In the genomic region with DNA sequence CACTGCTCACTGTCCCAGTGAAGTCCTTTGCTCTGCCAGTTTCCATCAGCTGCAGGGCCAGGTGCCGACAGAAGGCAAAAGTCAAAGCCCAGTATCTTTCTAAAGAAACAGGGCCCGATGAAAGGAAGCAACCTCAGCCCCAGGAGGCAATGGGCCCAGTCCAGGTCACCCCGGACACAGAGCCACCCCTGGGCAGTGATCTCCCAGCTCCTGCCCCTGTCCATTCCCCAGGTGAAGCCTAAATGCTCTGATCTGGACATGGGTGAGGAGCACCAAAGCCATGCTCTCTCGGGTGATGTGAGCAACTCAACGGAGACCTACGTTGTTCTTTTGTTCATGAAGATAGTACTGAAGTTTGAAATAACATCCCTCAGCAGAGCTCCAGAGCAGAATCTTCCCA, we compare ENCODE assay signal across 15 cellular contexts.
DNase-seq lines count a peak whose midpoint lies in the region; ATAC-seq and TF ChIP-seq lines count a peak whose summit lies in the region.
"Had no signal": no experiment of that assay in that cellular context is flagged by ENCODE, and none has a peak within 500 bp of the region (broad histone marks: within the 10 kb centered on the region; RNA-seq: fewer than 3 reads in every experiment).

No MANE protein-coding gene starts in this region.

- no peak overlapping the region for H2AFZ ChIP-seq in Karpas-422 (ENCODE audit: low read length)

- CTCF ChIA-PET in MCF 10A (lab: Yijun Ruan, JAX), result interaction anchor here (0.6 kb wide), 1 partner anchor 497 kb away, joined by 3 read pairs; no protein-coding TSS in a partner anchor

- no peaks in the 10 kb centered on the region for H3K27me3 Mint-ChIP-seq in stimulated activated naive CD8-positive, alpha-beta T cell treated with anti-CD3 and anti-CD28 coated beads, Interleukin-15, Interleukin-2, amounts not matched to agents 100 ng/mL and 50 ng/mL, for 24 hours
- no peaks in the 10 kb centered on the region for H3K27me3 Mint-ChIP-seq in activated T-helper 2 cell treated with anti-CD3 and anti-CD28 coated beads, Interferon-gamma antibody, Interleukin-2, Interleukin-4, amounts not matched to agents 10 μg/mL and 5 μg/mL and 100 μg/mL, durations not matched to agents 14 hours and 24 hours and 36 hours (ENCODE audit: low read depth)
- peaks cover 6% of the 10 kb centered on the region for H3K27me3 Mint-ChIP-seq in nephron progenitor cell (ENCODE audit: low read depth, poor library complexity)
- H3K27me3 Mint-ChIP-seq in progenitor cell of endocrine pancreas, result no peaks in the 10 kb centered on the region
- H3K27me3 Mint-ChIP-seq in MCF 10A (ENCODE audit: insufficient read depth, unreplicated experiment), result no peaks in the 10 kb centered on the region

- DNase-seq in stimulated activated naive CD8-positive, alpha-beta T cell treated with anti-CD3 and anti-CD28 coated beads, Interleukin-15, Interleukin-2, amounts not matched to agents 100 U/mL and 50 U/mL, for 24 hours, result no peak
- DNase-seq in activated T-helper 2 cell treated with anti-CD3 and anti-CD28 coated beads, Interferon-gamma antibody, Interleukin-2, Interleukin-4, amounts not matched to agents 10 μg/mL and 5 μg/mL and 100 μg/mL, durations not matched to agents 14 hours and 24 hours and 36 hours (ENCODE audit: low spot score), result no peak
- no peak for DNase-seq in nephron progenitor cell
- DNase-seq in progenitor cell of endocrine pancreas (ENCODE audit: low spot score, unreplicated experiment), result no peak
- no peak for DNase-seq in Karpas-422
- DNase-seq in MCF 10A (ENCODE audit: unreplicated experiment), result no peak
- DNase-seq: activated naive CD4-positive, alpha-beta T cell treated with Interleukin-2 at 50 U/mL for 16 hours; COR-L47; H7; hippocampal formation; NCI-H2029 treated with DMSO at 0.1 percent for 48 hours; NCI-H510A; upper lobe of left lung had no signal

- peaks cover 36% of the 10 kb centered on the region for H3K4me1 Mint-ChIP-seq in stimulated activated naive CD8-positive, alpha-beta T cell treated with anti-CD3 and anti-CD28 coated beads, Interleukin-15, Interleukin-2, amounts not matched to agents 100 ng/mL and 50 ng/mL, for 24 hours (ENCODE audit: low read depth)
- peaks cover 35% of the 10 kb centered on the region for H3K4me1 Mint-ChIP-seq in activated T-helper 2 cell treated with anti-CD3 and anti-CD28 coated beads, Interferon-gamma antibody, Interleukin-2, Interleukin-4, amounts not matched to agents 10 μg/mL and 5 μg/mL and 100 μg/mL, durations not matched to agents 14 hours and 24 hours and 36 hours (ENCODE audit: low read depth)
- H3K4me1 Mint-ChIP-seq in nephron progenitor cell, result peaks cover 10% of the 10 kb centered on the region
- H3K4me1 Mint-ChIP-seq in progenitor cell of endocrine pancreas (ENCODE audit: low read depth), result peaks cover 13% of the 10 kb centered on the region
- H3K4me1 Mint-ChIP-seq in MCF 10A (ENCODE audit: insufficient read depth, unreplicated experiment), result no peaks in the 10 kb centered on the region

- H3K4me2 ChIP-seq in Karpas-422 (ENCODE audit: low read depth, low read length, poor library complexity, severe bottlenecking), result no peak overlapping the region

- H3K9me3 Mint-ChIP-seq in stimulated activated naive CD8-positive, alpha-beta T cell treated with anti-CD3 and anti-CD28 coated beads, Interleukin-15, Interleukin-2, amounts not matched to agents 100 ng/mL and 50 ng/mL, for 24 hours, result no peaks in the 10 kb centered on the region
- no peaks in the 10 kb centered on the region for H3K9me3 Mint-ChIP-seq in activated T-helper 2 cell treated with anti-CD3 and anti-CD28 coated beads, Interferon-gamma antibody, Interleukin-2, Interleukin-4, amounts not matched to agents 10 μg/mL and 5 μg/mL and 100 μg/mL, durations not matched to agents 14 hours and 24 hours and 36 hours
- peaks cover 13% of the 10 kb centered on the region for H3K9me3 Mint-ChIP-seq in nephron progenitor cell
- no peaks in the 10 kb centered on the region for H3K9me3 Mint-ChIP-seq in progenitor cell of endocrine pancreas (ENCODE audit: low read depth)
- H3K9me3 Mint-ChIP-seq in MCF 10A (ENCODE audit: unreplicated experiment), result no peaks in the 10 kb centered on the region

- H3K27ac Mint-ChIP-seq in stimulated activated naive CD8-positive, alpha-beta T cell treated with anti-CD3 and anti-CD28 coated beads, Interleukin-15, Interleukin-2, amounts not matched to agents 100 ng/mL and 50 ng/mL, for 24 hours, result peak overlapping the region; percentile 75
- H3K27ac Mint-ChIP-seq in activated T-helper 2 cell treated with anti-CD3 and anti-CD28 coated beads, Interferon-gamma antibody, Interleukin-2, Interleukin-4, amounts not matched to agents 10 μg/mL and 5 μg/mL and 100 μg/mL, durations not matched to agents 14 hours and 24 hours and 36 hours, result peak overlapping the region; percentile 11
- H3K27ac Mint-ChIP-seq in nephron progenitor cell (peak overlapping the region; percentile 14), progenitor cell of endocrine pancreas (no peak overlapping the region), MCF 10A (ENCODE audit: low read depth, unreplicated experiment) (no peak overlapping the region)

- H3K4me1 ChIP-seq in Karpas-422 (ENCODE audit: low read length), result no peaks in the 10 kb centered on the region

- no peak for ATAC-seq in stimulated activated naive CD8-positive, alpha-beta T cell treated with anti-CD3 and anti-CD28 coated beads, Interleukin-15, Interleukin-2, amounts not matched to agents 100 U/mL and 50 U/mL, for 24 hours
- no peak for ATAC-seq in HG02840 (IDR thresholded peaks at IDR 0.05; ENCODE audit: low FRiP score, unreplicated experiment)

- no peak overlapping the region for H3K4me3 ChIP-seq in Karpas-422 (ENCODE audit: low read length)
- H3K4me3 ChIP-seq: upper lobe of left lung had no signal

- POLR2A ChIA-PET in MCF 10A (lab: Yijun Ruan, JAX), result no interaction called here

- no peaks in the 10 kb centered on the region for H3K9me2 ChIP-seq in Karpas-422 (replicated peaks; ENCODE audit: insufficient read depth, low read length)

- no peaks in the 10 kb centered on the region for H3K9me3 ChIP-seq in Karpas-422 (ENCODE audit: low read length)
- H3K9me3 ChIP-seq: upper lobe of left lung had no signal

- H3K27me3 ChIP-seq in Karpas-422 (ENCODE audit: low read length), result no peaks in the 10 kb centered on the region
- H3K27me3 ChIP-seq: upper lobe of left lung had no signal

- H3K79me2 ChIP-seq in Karpas-422 (ENCODE audit: low read length), result no peaks in the 10 kb centered on the region

- peaks cover 55% of the 10 kb centered on the region for H4K20me1 ChIP-seq in Karpas-422 (ENCODE audit: insufficient read depth, low read depth, low read length)

- BruUV-seq in MCF 10A (replicated peaks; lab: Mats Ljungman, UMichigan), result no TSS peak

- no peak overlapping the region for H3K9ac ChIP-seq in Karpas-422 (ENCODE audit: low read length)

- no peak overlapping the region for H3K4me3 Mint-ChIP-seq in stimulated activated naive CD8-positive, alpha-beta T cell treated with anti-CD3 and anti-CD28 coated beads, Interleukin-15, Interleukin-2, amounts not matched to agents 100 ng/mL and 50 ng/mL, for 24 hours
- H3K4me3 Mint-ChIP-seq in activated T-helper 2 cell treated with anti-CD3 and anti-CD28 coated beads, Interferon-gamma antibody, Interleukin-2, Interleukin-4, amounts not matched to agents 10 μg/mL and 5 μg/mL and 100 μg/mL, durations not matched to agents 14 hours and 24 hours and 36 hours (ENCODE audit: low read depth), result no peak overlapping the region
- H3K4me3 Mint-ChIP-seq in nephron progenitor cell, result no peak overlapping the region
- H3K4me3 Mint-ChIP-seq in progenitor cell of endocrine pancreas (ENCODE audit: low read depth), result no peak overlapping the region
- H3K4me3 Mint-ChIP-seq in MCF 10A (ENCODE audit: unreplicated experiment), result no peak overlapping the region

- intact Hi-C loops in activated T-helper 2 cell treated with anti-CD3 and anti-CD28 coated beads, Interferon-gamma antibody, Interleukin-2, Interleukin-4, amounts not matched to agents 10 μg/mL and 5 μg/mL and 100 μg/mL, durations not matched to agents 14 hours and 24 hours and 36 hours (cut with micrococcal nuclease), result loop anchor here (1.0 kb wide), 1 partner anchor 12 kb away; no protein-coding TSS in a partner anchor
- intact Hi-C loops in MCF 10A (cut with micrococcal nuclease), result no loop called here

- peaks cover 27% of the 10 kb centered on the region for H3K36me3 Mint-ChIP-seq in stimulated activated naive CD8-positive, alpha-beta T cell treated with anti-CD3 and anti-CD28 coated beads, Interleukin-15, Interleukin-2, amounts not matched to agents 100 ng/mL and 50 ng/mL, for 24 hours (ENCODE audit: low read depth)
- H3K36me3 Mint-ChIP-seq in activated T-helper 2 cell treated with anti-CD3 and anti-CD28 coated beads, Interferon-gamma antibody, Interleukin-2, Interleukin-4, amounts not matched to agents 10 μg/mL and 5 μg/mL and 100 μg/mL, durations not matched to agents 14 hours and 24 hours and 36 hours (ENCODE audit: low read depth), result peaks cover 44% of the 10 kb centered on the region
- H3K36me3 Mint-ChIP-seq in nephron progenitor cell (ENCODE audit: low read depth), result peaks cover 57% of the 10 kb centered on the region
- H3K36me3 Mint-ChIP-seq in progenitor cell of endocrine pancreas (ENCODE audit: insufficient read depth), result peaks cover 4% of the 10 kb centered on the region
- H3K36me3 Mint-ChIP-seq in MCF 10A (ENCODE audit: insufficient read depth, unreplicated experiment), result peaks cover 3% of the 10 kb centered on the region

- no peak overlapping the region for H3K27ac ChIP-seq in Karpas-422 (ENCODE audit: low read length)
- H3K27ac ChIP-seq: upper lobe of left lung had no signal

- no peaks in the 10 kb centered on the region for H3K36me3 ChIP-seq in Karpas-422 (ENCODE audit: insufficient read depth, low read length)

- TF ChIP-seq CTCF in nephron progenitor cell (IDR thresholded peaks at IDR 0.05), result no peak
- TF ChIP-seq CTCF in progenitor cell of endocrine pancreas (IDR thresholded peaks at IDR 0.05; ENCODE audit: unreplicated experiment), result no peak
- no peak for TF ChIP-seq CTCF in MCF 10A (IDR thresholded peaks at IDR 0.05; ENCODE audit: unreplicated experiment)

Comparison
In these comparisons a context has a peak if more than half of its experiments do, and no peak if none do; other contexts are left out.
1. H3K27ac Mint-ChIP-seq: peak in stimulated activated naive CD8-positive, alpha-beta T cell treated with anti-CD3 and anti-CD28 coated beads, Interleukin-15, Interleukin-2, amounts not matched to agents 100 ng/mL and 50 ng/mL, for 24 hours (single experiment), activated T-helper 2 cell treated with anti-CD3 and anti-CD28 coated beads, Interferon-gamma antibody, Interleukin-2, Interleukin-4, amounts not matched to agents 10 μg/mL and 5 μg/mL and 100 μg/mL, durations not matched to agents 14 hours and 24 hours and 36 hours (single experiment) and nephron progenitor cell (single experiment); none in progenitor cell of endocrine pancreas (single experiment) and MCF 10A (single experiment).